In the genomic region with DNA sequence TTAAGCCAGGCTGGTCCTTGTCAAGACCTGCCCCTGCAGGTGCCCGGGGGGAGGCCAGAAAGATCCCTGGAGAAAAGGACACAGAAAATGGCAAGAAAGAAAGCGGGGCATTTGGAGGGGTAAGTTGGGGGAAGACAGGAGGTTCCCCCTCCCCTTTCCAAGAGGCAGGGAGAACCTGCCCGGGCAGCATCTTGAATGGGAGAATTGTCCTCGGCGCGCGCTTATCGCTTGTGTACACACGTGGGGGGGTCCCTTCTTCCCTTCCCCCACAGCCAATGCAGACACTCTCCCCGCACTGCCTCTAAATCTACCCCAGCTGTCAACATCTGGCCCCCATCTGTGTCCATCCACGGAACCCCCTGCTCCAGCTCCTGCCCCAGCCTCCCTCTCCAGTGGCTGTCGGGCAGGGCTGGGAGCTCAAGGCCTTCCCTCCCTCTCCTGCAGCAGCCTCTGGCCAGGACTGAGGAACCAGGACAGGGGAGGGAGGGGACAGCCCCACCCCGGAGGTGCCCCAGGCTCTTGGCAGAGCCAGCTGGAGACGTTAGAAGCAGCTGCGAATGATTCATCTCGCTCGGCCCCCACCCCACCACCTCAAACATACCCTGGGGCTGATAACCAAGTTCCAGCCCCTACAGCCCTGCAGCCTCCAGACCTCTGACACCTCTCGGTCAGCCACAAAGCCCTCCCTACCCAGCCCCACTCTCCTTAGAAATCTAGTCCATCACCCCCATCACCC, we compare ENCODE assay signal across 9 cellular contexts. TPM values are rescaled to one million over a fixed set of nuclear protein-coding genes. Genes with fewer than 3 reads are reported as not detected.
A peak's percentile ranks its signal among the peaks of the same experiment; 100 is the strongest.
DNase-seq lines count a peak whose midpoint lies in the region; ATAC-seq, FAIRE-seq and TF ChIP-seq lines count a peak whose summit lies in the region.
"Had no signal": no experiment of that assay in that cellular context is flagged by ENCODE, and none has a peak within 500 bp of the region (broad histone marks: within the 10 kb centered on the region; RNA-seq: fewer than 3 reads in every experiment).

No MANE protein-coding gene starts in this region.

- H3K4me3 ChIP-seq in SK-N-SH (ENCODE audit: low read depth in 2 of 2, low read length in 1 of 2) (no peak overlapping the region), heart right ventricle (no peak overlapping the region), upper lobe of left lung (no peak overlapping the region)

- peak in 1 of 4 donors; percentile 17 for TF ChIP-seq POLR2A in upper lobe of left lung (IDR thresholded peaks at IDR 0.05)
- no peak for TF ChIP-seq POLR2A in GM12892 (IDR thresholded peaks at IDR 0.05; ENCODE audit: low read depth, low read length)

- peak overlapping the region; percentile 57 for H3K4me2 ChIP-seq in SK-N-SH

- DNase-seq in NCI-H1417 (lab: John Stamatoyannopoulos, UW) (peak in 2 of 3 experiments; percentile 89 to 91), NCI-H1417 treated with DMSO at 0.1 percent for 48 hours (lab: John Stamatoyannopoulos, UW) (no peak), SK-N-SH (peak; percentile 90), heart right ventricle (no peak), upper lobe of left lung (peak in 1 of 2 donors; percentile 79), GM12892 (ENCODE audit: insufficient read length) (no peak), omental fat pad (ENCODE audit: low spot score) (no peak)
- no peak for DNase-seq in activated T-cell treated with anti-CD3 and anti-CD28 coated beads, Interleukin-2, amount 50 U/mL, for 48 hours

- peak in 6 of 8 donors; percentile 3 to 57 (median 32) for ATAC-seq in heart right ventricle
- ATAC-seq in upper lobe of left lung (ENCODE audit: low FRiP score in 2 of 2): peak; percentile 7 to 64
- ATAC-seq in omental fat pad (ENCODE audit: low FRiP score): no peak

- H2AFZ ChIP-seq in SK-N-SH (ENCODE audit: low read depth): no peak overlapping the region

- H3K79me2 ChIP-seq in SK-N-SH (ENCODE audit: insufficient read depth): no peaks in the 10 kb centered on the region

- H3K9me3 ChIP-seq in SK-N-SH: no peaks in the 10 kb centered on the region
- no peaks in the 10 kb centered on the region for H3K9me3 ChIP-seq in heart right ventricle
- H3K9me3 ChIP-seq in upper lobe of left lung: no peaks in the 10 kb centered on the region

- no peak for FAIRE-seq in GM12892 (lab: Jason Lieb, UNC)
- FAIRE-seq: A204.1 had no signal

- no peak for TF ChIP-seq RAD21 in SK-N-SH (IDR thresholded peaks at IDR 0.05; ENCODE audit: low read length)

- peak overlapping the region; percentile 36 to 58; a peak in 3 of 4 replicates for H3K27ac ChIP-seq in SK-N-SH (ENCODE audit: low read depth in 2 of 2, low read length in 1 of 2)
- peak overlapping the region in 2 of 10 donors; percentile 52 for H3K27ac ChIP-seq in heart right ventricle
- peak overlapping the region in 3 of 4 donors; percentile 66 to 78 (median 78) for H3K27ac ChIP-seq in upper lobe of left lung

- H4K20me1 ChIP-seq in SK-N-SH (ENCODE audit: insufficient read depth): no peaks in the 10 kb centered on the region

- no peaks in the 10 kb centered on the region for H3K9me2 ChIP-seq in SK-N-SH

- intact Hi-C loops in heart right ventricle (cut with DNase I): loop anchor here in 3 of 10 donors (5.0 kb wide), 2 partner anchors 35 to 50 kb away; a partner anchor contains a TSS

- H3K36me3 ChIP-seq in SK-N-SH (replicated peaks in 1 of 2; ENCODE audit: control insufficient read depth in 1 of 2, insufficient read depth in 2 of 2, low read length in 1 of 2): peaks cover 10 to 20% of the 10 kb centered on the region in 2 experiments
- H3K36me3 ChIP-seq in heart right ventricle: peaks cover 0 to 42% (median 9%) of the 10 kb centered on the region in 9 donors
- peaks cover 0 to 34% (median 20%) of the 10 kb centered on the region in 4 donors for H3K36me3 ChIP-seq in upper lobe of left lung

- CTCF ChIA-PET in SK-N-SH (lab: Yijun Ruan, JAX): interaction anchor here (0.7 to 16.7 kb wide), 13 partner anchors 9 to 111 kb away, joined by 4 to 398 read pairs (median 12); a partner anchor contains a TSS

- TF ChIP-seq CTCF in SK-N-SH (IDR thresholded peaks at IDR 0.05) (no peak), heart right ventricle (IDR thresholded peaks at IDR 0.05) (no peak), upper lobe of left lung (IDR thresholded peaks at IDR 0.05) (no peak), omental fat pad (IDR thresholded peaks at IDR 0.05) (no peak)

- POLR2A ChIA-PET in SK-N-SH (lab: Yijun Ruan, JAX): interaction anchor here (0.8 to 4.3 kb wide), 5 partner anchors 26 to 200 kb away, joined by 3 to 30 read pairs (median 3); a partner anchor contains a TSS

- H3F3A ChIP-seq in SK-N-SH (replicated peaks; ENCODE audit: insufficient read depth): peaks cover 24% of the 10 kb centered on the region

- H3K27me3 ChIP-seq in SK-N-SH (ENCODE audit: insufficient read depth) (no peaks in the 10 kb centered on the region), heart right ventricle (peaks cover 0 to 15% (median 3%) of the 10 kb centered on the region in 7 donors), upper lobe of left lung (no peaks in the 10 kb centered on the region)

- no peak overlapping the region for H3K9ac ChIP-seq in SK-N-SH

- peaks cover 21% of the 10 kb centered on the region in 2 experiments; a peak in 3 of 4 replicates for H3K4me1 ChIP-seq in SK-N-SH (ENCODE audit: control insufficient read depth in 1 of 2, insufficient read depth in 2 of 2, low read depth in 1 of 2, low read length in 1 of 2)
- H3K4me1 ChIP-seq in heart right ventricle: peaks cover 18 to 62% (median 28%) of the 10 kb centered on the region in 9 donors
- peaks cover 40 to 59% (median 44%) of the 10 kb centered on the region in 4 donors for H3K4me1 ChIP-seq in upper lobe of left lung

- peak; percentile 50 to 86; a peak in 2 of 4 replicates for TF ChIP-seq EP300 in SK-N-SH (IDR thresholded peaks at IDR 0.05; ENCODE audit: borderline replicate concordance in 1 of 2, low read depth in 1 of 2, low read length in 1 of 2)
- TF ChIP-seq EP300 in upper lobe of left lung (IDR thresholded peaks at IDR 0.05): no peak

- WGBS in SK-N-SH (ENCODE audit: low lambda C conversion rate): 33% methylated on average over 18 of the region's 18 CpGs
- 46 to 50% methylated on average over 18 of the region's 18 CpGs for WGBS in heart right ventricle, 2 donors
- WGBS in upper lobe of left lung, 2 donors: 37 to 40% methylated on average over 15 to 16 of the region's 18 CpGs

TF ChIP-seq in SK-N-SH, 30 proteins besides CTCF, POLR2A, EP300 and RAD21 (continues in another document):
- TF ChIP-seq RCOR1 (IDR thresholded peaks at IDR 0.05; ENCODE audit: low read length): no peak; the same call in 1 of the 2 replicates
- TF ChIP-seq, protein P1, sequence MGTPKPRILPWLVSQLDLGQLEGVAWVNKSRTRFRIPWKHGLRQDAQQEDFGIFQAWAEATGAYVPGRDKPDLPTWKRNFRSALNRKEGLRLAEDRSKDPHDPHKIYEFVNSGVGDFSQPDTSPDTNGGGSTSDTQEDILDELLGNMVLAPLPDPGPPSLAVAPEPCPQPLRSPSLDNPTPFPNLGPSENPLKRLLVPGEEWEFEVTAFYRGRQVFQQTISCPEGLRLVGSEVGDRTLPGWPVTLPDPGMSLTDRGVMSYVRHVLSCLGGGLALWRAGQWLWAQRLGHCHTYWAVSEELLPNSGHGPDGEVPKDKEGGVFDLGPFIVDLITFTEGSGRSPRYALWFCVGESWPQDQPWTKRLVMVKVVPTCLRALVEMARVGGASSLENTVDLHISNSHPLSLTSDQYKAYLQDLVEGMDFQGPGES (IDR thresholded peaks at IDR 0.05; ENCODE audit: low read depth, low read length): no peak
- TF ChIP-seq, protein P2, sequence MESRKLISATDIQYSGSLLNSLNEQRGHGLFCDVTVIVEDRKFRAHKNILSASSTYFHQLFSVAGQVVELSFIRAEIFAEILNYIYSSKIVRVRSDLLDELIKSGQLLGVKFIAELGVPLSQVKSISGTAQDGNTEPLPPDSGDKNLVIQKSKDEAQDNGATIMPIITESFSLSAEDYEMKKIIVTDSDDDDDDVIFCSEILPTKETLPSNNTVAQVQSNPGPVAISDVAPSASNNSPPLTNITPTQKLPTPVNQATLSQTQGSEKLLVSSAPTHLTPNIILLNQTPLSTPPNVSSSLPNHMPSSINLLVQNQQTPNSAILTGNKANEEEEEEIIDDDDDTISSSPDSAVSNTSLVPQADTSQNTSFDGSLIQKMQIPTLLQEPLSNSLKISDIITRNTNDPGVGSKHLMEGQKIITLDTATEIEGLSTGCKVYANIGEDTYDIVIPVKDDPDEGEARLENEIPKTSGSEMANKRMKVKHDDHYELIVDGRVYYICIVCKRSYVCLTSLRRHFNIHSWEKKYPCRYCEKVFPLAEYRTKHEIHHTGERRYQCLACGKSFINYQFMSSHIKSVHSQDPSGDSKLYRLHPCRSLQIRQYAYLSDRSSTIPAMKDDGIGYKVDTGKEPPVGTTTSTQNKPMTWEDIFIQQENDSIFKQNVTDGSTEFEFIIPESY (IDR thresholded peaks at IDR 0.05; ENCODE audit: borderline replicate concordance, low read depth): no peak
- 0 out of 2 replicates have a peak, but pooled peaks have one; percentile 65 for TF ChIP-seq SIN3A (IDR thresholded peaks at IDR 0.05; ENCODE audit: borderline replicate concordance, low read depth, low read length)
- no peak for TF ChIP-seq MEF2A (IDR thresholded peaks at IDR 0.05; ENCODE audit: borderline replicate concordance, low read depth)
- TF ChIP-seq FOXM1 (IDR thresholded peaks at IDR 0.05; ENCODE audit: low read depth): no peak
- TF ChIP-seq, protein P3, sequence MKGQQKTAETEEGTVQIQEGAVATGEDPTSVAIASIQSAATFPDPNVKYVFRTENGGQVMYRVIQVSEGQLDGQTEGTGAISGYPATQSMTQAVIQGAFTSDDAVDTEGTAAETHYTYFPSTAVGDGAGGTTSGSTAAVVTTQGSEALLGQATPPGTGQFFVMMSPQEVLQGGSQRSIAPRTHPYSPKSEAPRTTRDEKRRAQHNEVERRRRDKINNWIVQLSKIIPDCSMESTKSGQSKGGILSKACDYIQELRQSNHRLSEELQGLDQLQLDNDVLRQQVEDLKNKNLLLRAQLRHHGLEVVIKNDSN (IDR thresholded peaks at IDR 0.05; ENCODE audit: borderline replicate concordance, low read depth): no peak

RNA-seq across cellular contexts. Expression of a gene that starts 25.3 kb away (rescaled TPM):
- polyA plus RNA-seq in SK-N-SH (2012; rRNA removed) (51.1 and 64.4 TPM in 2 replicates), heart right ventricle (10 to 100 TPM; 14.4 to 27.6 TPM)
- polyA plus RNA-seq in SK-N-SH (2012; cell fraction: cytosol; rRNA removed): 41.3 and 47.7 TPM in 2 replicates
- 150 and 187 TPM in 2 replicates for polyA plus RNA-seq in SK-N-SH (2012; cell fraction: nucleus; rRNA removed)
- total RNA-seq in heart right ventricle (10 to 100 TPM; 13.8 to 41.6 (median 21.0) TPM), upper lobe of left lung (10 to 100 TPM; 36.7 to 96.5 (median 56.6) TPM), omental fat pad (10 to 100 TPM; 24.3 to 73.5 (median 37.4) TPM)
- 1.1 TPM for polyA plus RNA-seq in GM12892 (2012; ENCODE audit: missing spikeins)

RNA-seq across cellular contexts. Expression of a gene that starts 50.5 kb away (rescaled TPM):
- polyA plus RNA-seq in SK-N-SH (2012; rRNA removed) (29.7 and 31.0 TPM in 2 replicates), heart right ventricle (10 to 100 TPM; 10.2 to 14.0 TPM)
- polyA plus RNA-seq in SK-N-SH (2012; cell fraction: cytosol; rRNA removed): 8.1 and 13.3 TPM in 2 replicates
- polyA plus RNA-seq in SK-N-SH (2012; cell fraction: nucleus; rRNA removed): 121 and 122 TPM in 2 replicates
- total RNA-seq in heart right ventricle (10 to 100 TPM in 1 of 10 donors, 1 to 10 TPM in 9; 4.8 to 15.7 (median 6.9) TPM), upper lobe of left lung (10 to 100 TPM; 14.5 to 50.1 (median 43.9) TPM), omental fat pad (10 to 100 TPM in 3 of 4 donors, 1 to 10 TPM in 1; 9.6 to 29.0 (median 13.3) TPM)
- 8.4 TPM for polyA plus RNA-seq in GM12892 (2012; ENCODE audit: missing spikeins)

Comparison
In these comparisons a context has a peak if more than half of its experiments do, and no peak if none do; other contexts are left out.
1. DNase-seq: peak in NCI-H1417 (2 of 3) and SK-N-SH (single experiment); none in NCI-H1417 treated with DMSO at 0.1 percent for 48 hours (single experiment), heart right ventricle (0 of 2), GM12892 (single experiment), activated T-cell treated with anti-CD3 and anti-CD28 coated beads, Interleukin-2, amount 50 U/mL, for 48 hours (0 of 2) and omental fat pad (single experiment).